ENCODE assay signal across 1 cellular context in the genomic region with DNA sequence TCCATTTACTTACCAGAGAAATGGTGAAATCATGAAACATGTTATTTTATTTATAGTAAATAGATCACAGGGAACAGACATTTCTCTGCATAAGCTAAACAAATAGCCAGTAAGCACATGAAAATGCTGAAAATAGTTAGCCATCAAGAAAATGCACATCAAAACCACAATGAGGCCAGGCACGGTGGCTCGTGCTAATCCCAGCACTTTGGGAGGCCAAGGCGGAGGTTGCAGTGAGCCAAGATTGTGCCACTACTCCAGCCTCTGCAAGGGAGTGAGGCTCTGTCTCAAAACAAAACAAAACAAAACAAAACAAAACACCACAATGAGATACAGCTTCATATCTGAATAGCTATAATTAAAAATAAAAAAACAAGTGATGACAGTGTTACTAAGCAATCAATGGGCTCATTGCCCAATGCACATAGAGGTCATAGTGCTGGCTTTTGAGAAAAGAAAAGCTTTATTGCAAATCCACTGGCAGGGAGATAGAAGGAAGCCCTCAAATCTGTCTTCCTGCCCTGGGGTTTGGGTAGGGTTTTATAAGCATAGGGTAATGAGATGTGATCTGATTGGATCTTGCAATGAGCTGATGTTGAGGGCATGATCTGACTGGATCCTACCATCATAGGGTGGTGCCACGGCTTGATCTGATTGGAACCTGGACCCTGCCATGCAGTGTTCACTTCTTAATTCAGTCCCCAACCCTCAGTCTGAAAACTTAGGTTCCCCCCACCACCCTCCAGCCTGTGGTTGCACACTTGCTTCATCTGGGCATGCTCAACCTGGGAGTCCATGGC.
TF ChIP-seq lines count a peak whose summit lies in the region.

No MANE protein-coding gene starts in this region.

TF ChIP-seq in GM12878, 131 proteins besides CTCF, POLR2A, EP300 and RAD21:
- TF ChIP-seq, protein P1, sequence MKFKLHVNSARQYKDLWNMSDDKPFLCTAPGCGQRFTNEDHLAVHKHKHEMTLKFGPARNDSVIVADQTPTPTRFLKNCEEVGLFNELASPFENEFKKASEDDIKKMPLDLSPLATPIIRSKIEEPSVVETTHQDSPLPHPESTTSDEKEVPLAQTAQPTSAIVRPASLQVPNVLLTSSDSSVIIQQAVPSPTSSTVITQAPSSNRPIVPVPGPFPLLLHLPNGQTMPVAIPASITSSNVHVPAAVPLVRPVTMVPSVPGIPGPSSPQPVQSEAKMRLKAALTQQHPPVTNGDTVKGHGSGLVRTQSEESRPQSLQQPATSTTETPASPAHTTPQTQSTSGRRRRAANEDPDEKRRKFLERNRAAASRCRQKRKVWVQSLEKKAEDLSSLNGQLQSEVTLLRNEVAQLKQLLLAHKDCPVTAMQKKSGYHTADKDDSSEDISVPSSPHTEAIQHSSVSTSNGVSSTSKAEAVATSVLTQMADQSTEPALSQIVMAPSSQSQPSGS (IDR thresholded peaks at IDR 0.05; ENCODE audit: low read length), result no peak
- TF ChIP-seq SMARCA5 (IDR thresholded peaks at IDR 0.05) (no peak), JUNB (IDR thresholded peaks at IDR 0.05) (no peak), HDGF (IDR thresholded peaks at IDR 0.05) (no peak), YY1 (IDR thresholded peaks at IDR 0.05; ENCODE audit: low read depth, low read length) (no peak), BCL11A (IDR thresholded peaks at IDR 0.05; ENCODE audit: low read depth, low read length) (no peak), MYB (IDR thresholded peaks at IDR 0.05; ENCODE audit: borderline replicate concordance, low read depth, low read length) (no peak), MYC (IDR thresholded peaks at IDR 0.05; ENCODE audit: insufficient read depth, insufficient read length, insufficient replicate concordance, low read length, severe bottlenecking) (no peak), TCF12 (IDR thresholded peaks at IDR 0.05; ENCODE audit: low read depth, low read length) (no peak), EED (IDR thresholded peaks at IDR 0.05; ENCODE audit: low read depth) (no peak), RFX5 (IDR thresholded peaks at IDR 0.05; ENCODE audit: low read depth, low read length) (no peak), ZNF384 (IDR thresholded peaks at IDR 0.05; ENCODE audit: borderline replicate concordance, low read depth, low read length) (no peak), POU2F2 (IDR thresholded peaks at IDR 0.05; ENCODE audit: borderline replicate concordance, low read depth, low read length) (no peak), PML (IDR thresholded peaks at IDR 0.05; ENCODE audit: low read length) (no peak), CEBPB (IDR thresholded peaks at IDR 0.05; ENCODE audit: borderline replicate concordance in 1 of 2, low read depth in 2 of 2, low read length in 2 of 2) (no peak), CHD4 (IDR thresholded peaks at IDR 0.05) (no peak)
- TF ChIP-seq, protein P2, sequence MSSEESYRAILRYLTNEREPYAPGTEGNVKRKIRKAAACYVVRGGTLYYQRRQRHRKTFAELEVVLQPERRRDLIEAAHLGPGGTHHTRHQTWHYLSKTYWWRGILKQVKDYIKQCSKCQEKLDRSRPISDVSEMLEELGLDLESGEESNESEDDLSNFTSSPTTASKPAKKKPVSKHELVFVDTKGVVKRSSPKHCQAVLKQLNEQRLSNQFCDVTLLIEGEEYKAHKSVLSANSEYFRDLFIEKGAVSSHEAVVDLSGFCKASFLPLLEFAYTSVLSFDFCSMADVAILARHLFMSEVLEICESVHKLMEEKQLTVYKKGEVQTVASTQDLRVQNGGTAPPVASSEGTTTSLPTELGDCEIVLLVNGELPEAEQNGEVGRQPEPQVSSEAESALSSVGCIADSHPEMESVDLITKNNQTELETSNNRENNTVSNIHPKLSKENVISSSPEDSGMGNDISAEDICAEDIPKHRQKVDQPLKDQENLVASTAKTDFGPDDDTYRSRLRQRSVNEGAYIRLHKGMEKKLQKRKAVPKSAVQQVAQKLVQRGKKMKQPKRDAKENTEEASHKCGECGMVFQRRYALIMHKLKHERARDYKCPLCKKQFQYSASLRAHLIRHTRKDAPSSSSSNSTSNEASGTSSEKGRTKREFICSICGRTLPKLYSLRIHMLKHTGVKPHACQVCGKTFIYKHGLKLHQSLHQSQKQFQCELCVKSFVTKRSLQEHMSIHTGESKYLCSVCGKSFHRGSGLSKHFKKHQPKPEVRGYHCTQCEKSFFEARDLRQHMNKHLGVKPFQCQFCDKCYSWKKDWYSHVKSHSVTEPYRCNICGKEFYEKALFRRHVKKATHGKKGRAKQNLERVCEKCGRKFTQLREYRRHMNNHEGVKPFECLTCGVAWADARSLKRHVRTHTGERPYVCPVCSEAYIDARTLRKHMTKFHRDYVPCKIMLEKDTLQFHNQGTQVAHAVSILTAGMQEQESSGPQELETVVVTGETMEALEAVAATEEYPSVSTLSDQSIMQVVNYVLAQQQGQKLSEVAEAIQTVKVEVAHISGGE (CRISPR knock-in tag; IDR thresholded peaks at IDR 0.05), result no peak
- TF ChIP-seq, protein P3, sequence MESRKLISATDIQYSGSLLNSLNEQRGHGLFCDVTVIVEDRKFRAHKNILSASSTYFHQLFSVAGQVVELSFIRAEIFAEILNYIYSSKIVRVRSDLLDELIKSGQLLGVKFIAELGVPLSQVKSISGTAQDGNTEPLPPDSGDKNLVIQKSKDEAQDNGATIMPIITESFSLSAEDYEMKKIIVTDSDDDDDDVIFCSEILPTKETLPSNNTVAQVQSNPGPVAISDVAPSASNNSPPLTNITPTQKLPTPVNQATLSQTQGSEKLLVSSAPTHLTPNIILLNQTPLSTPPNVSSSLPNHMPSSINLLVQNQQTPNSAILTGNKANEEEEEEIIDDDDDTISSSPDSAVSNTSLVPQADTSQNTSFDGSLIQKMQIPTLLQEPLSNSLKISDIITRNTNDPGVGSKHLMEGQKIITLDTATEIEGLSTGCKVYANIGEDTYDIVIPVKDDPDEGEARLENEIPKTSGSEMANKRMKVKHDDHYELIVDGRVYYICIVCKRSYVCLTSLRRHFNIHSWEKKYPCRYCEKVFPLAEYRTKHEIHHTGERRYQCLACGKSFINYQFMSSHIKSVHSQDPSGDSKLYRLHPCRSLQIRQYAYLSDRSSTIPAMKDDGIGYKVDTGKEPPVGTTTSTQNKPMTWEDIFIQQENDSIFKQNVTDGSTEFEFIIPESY (IDR thresholded peaks at IDR 0.05), result no peak
- TF ChIP-seq, protein P4, sequence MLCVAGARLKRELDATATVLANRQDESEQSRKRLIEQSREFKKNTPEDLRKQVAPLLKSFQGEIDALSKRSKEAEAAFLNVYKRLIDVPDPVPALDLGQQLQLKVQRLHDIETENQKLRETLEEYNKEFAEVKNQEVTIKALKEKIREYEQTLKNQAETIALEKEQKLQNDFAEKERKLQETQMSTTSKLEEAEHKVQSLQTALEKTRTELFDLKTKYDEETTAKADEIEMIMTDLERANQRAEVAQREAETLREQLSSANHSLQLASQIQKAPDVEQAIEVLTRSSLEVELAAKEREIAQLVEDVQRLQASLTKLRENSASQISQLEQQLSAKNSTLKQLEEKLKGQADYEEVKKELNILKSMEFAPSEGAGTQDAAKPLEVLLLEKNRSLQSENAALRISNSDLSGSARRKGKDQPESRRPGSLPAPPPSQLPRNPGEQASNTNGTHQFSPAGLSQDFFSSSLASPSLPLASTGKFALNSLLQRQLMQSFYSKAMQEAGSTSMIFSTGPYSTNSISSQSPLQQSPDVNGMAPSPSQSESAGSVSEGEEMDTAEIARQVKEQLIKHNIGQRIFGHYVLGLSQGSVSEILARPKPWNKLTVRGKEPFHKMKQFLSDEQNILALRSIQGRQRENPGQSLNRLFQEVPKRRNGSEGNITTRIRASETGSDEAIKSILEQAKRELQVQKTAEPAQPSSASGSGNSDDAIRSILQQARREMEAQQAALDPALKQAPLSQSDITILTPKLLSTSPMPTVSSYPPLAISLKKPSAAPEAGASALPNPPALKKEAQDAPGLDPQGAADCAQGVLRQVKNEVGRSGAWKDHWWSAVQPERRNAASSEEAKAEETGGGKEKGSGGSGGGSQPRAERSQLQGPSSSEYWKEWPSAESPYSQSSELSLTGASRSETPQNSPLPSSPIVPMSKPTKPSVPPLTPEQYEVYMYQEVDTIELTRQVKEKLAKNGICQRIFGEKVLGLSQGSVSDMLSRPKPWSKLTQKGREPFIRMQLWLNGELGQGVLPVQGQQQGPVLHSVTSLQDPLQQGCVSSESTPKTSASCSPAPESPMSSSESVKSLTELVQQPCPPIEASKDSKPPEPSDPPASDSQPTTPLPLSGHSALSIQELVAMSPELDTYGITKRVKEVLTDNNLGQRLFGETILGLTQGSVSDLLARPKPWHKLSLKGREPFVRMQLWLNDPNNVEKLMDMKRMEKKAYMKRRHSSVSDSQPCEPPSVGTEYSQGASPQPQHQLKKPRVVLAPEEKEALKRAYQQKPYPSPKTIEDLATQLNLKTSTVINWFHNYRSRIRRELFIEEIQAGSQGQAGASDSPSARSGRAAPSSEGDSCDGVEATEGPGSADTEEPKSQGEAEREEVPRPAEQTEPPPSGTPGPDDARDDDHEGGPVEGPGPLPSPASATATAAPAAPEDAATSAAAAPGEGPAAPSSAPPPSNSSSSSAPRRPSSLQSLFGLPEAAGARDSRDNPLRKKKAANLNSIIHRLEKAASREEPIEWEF (IDR thresholded peaks at IDR 0.05; ENCODE audit: insufficient replicate concordance, low read depth, low read length), result no peak
